In the genomic region with DNA sequence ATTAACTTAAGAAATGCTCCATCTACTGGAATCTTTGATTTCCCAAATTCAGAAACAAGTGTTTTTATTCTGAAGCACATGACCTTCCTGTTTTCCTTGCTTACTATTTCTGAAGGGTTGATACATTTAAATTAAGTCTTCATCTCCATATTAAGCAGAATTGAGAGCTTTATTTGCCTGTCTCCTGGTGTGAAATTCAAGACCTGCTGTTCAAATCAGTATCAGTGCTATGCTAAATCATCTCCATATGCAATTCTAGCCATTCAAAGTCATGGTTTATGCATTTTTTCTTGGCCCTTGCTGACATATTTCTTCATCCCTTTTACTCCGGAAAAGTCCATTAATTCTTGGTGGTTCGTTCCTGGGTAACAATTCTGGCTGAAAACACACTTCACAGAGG, we compare ENCODE assay signal across 26 cellular contexts.
"Had no signal": no experiment of that assay in that cellular context is flagged by ENCODE, and none has a peak within 500 bp of the region (broad histone marks: within the 10 kb centered on the region; RNA-seq: fewer than 3 reads in every experiment).

No MANE protein-coding gene starts in this region.

- H3K27me3 ChIP-seq: brain microvascular endothelial cell, esophagus squamous epithelium had no signal

- H3K27ac Mint-ChIP-seq: activated CD4-positive, alpha-beta memory T cell treated with anti-CD3 and anti-CD28 coated beads for 36 hours; activated CD4-positive, alpha-beta T cell treated with anti-CD3 and anti-CD28 coated beads for 36 hours; activated CD4-positive, alpha-beta T cell treated with anti-CD3 and anti-CD28 coated beads, Interleukin-2, amount 10 ng/mL, durations not matched to agents 24 days and 14 days; activated CD8-positive, alpha-beta memory T cell treated with anti-CD3 and anti-CD28 coated beads, Interleukin-2, amount 10 ng/mL, durations not matched to agents 7 days and 5 days; activated CD8-positive, alpha-beta T cell treated with anti-CD3 and anti-CD28 coated beads, Interleukin-2, amount 10 ng/mL, durations not matched to agents 7 days and 5 days; activated naive CD4-positive, alpha-beta T cell treated with anti-CD3 and anti-CD28 coated beads, Interleukin-2, amount 10 ng/mL, durations not matched to agents 7 days and 5 days; activated naive CD4-positive, alpha-beta T cell treated with anti-CD3 and anti-CD28 coated beads, Interleukin-2, amount 50 U/mL, for 72 hours; activated naive CD8-positive, alpha-beta T cell treated with anti-CD3 and anti-CD28 coated beads, Interleukin-2, amount 10 ng/mL, durations not matched to agents 7 days and 5 days; activated T-helper 1 cell treated with anti-CD3 and anti-CD28 coated beads, Interleukin-12 subunit alpha, Interleukin-12 subunit beta, Interleukin-2, Interleukin-4 antibody, amounts not matched to agents 30 ng/mL and 10 ng/mL and 1 ng/mL, durations not matched to agents 14 hours and 24 hours and 36 hours; dendritic cell treated with granulocyte-macrophage colony-stimulating factor and Interleukin-4, amounts not matched to agents 40 ng/mL and 50 ng/mL, for 4 days had no signal

- H3K9me3 ChIP-seq: esophagus squamous epithelium had no signal

- H3K27me3 Mint-ChIP-seq: activated CD4-positive, alpha-beta memory T cell treated with anti-CD3 and anti-CD28 coated beads for 36 hours; activated CD4-positive, alpha-beta T cell treated with anti-CD3 and anti-CD28 coated beads, Interleukin-2, amount 10 ng/mL, durations not matched to agents 24 days and 14 days; activated CD8-positive, alpha-beta memory T cell treated with anti-CD3 and anti-CD28 coated beads, Interleukin-2, amount 10 ng/mL, durations not matched to agents 7 days and 5 days; activated naive CD4-positive, alpha-beta T cell treated with anti-CD3 and anti-CD28 coated beads, Interleukin-2, amount 10 ng/mL, durations not matched to agents 7 days and 5 days; dendritic cell treated with granulocyte-macrophage colony-stimulating factor and Interleukin-4, amounts not matched to agents 40 ng/mL and 50 ng/mL, for 4 days had no signal

- H3K4me3 ChIP-seq: coronary artery, esophagus squamous epithelium had no signal

- H3K36me3 Mint-ChIP-seq: activated CD4-positive, alpha-beta memory T cell treated with anti-CD3 and anti-CD28 coated beads for 36 hours; activated naive CD4-positive, alpha-beta T cell treated with anti-CD3 and anti-CD28 coated beads, Interleukin-2, amount 10 ng/mL, durations not matched to agents 7 days and 5 days; activated naive CD4-positive, alpha-beta T cell treated with anti-CD3 and anti-CD28 coated beads, Interleukin-2, amount 50 U/mL, for 72 hours had no signal

- H3K4me3 Mint-ChIP-seq: activated CD4-positive, alpha-beta memory T cell treated with anti-CD3 and anti-CD28 coated beads for 36 hours; activated CD4-positive, alpha-beta T cell treated with anti-CD3 and anti-CD28 coated beads for 36 hours; activated CD4-positive, alpha-beta T cell treated with anti-CD3 and anti-CD28 coated beads, Interleukin-2, amount 10 ng/mL, durations not matched to agents 24 days and 14 days; activated CD8-positive, alpha-beta memory T cell treated with anti-CD3 and anti-CD28 coated beads, Interleukin-2, amount 10 ng/mL, durations not matched to agents 7 days and 5 days; activated CD8-positive, alpha-beta T cell treated with anti-CD3 and anti-CD28 coated beads, Interleukin-2, amount 10 ng/mL, durations not matched to agents 7 days and 5 days; activated naive CD4-positive, alpha-beta T cell treated with anti-CD3 and anti-CD28 coated beads, Interleukin-2, amount 10 ng/mL, durations not matched to agents 7 days and 5 days; activated naive CD8-positive, alpha-beta T cell treated with anti-CD3 and anti-CD28 coated beads, Interleukin-2, amount 10 ng/mL, durations not matched to agents 7 days and 5 days; activated T-helper 1 cell treated with anti-CD3 and anti-CD28 coated beads, Interleukin-12 subunit alpha, Interleukin-12 subunit beta, Interleukin-2, Interleukin-4 antibody, amounts not matched to agents 30 ng/mL and 10 ng/mL and 1 ng/mL, durations not matched to agents 14 hours and 24 hours and 36 hours; central memory CD8-positive, alpha-beta T cell; dendritic cell treated with granulocyte-macrophage colony-stimulating factor and Interleukin-4, amounts not matched to agents 40 ng/mL and 50 ng/mL, for 4 days had no signal

- H3K36me3 ChIP-seq: brain microvascular endothelial cell, esophagus squamous epithelium had no signal

- H3K9me3 Mint-ChIP-seq: activated CD4-positive, alpha-beta memory T cell treated with anti-CD3 and anti-CD28 coated beads for 36 hours; activated CD4-positive, alpha-beta T cell treated with anti-CD3 and anti-CD28 coated beads, Interleukin-2, amount 10 ng/mL, durations not matched to agents 24 days and 14 days; activated naive CD4-positive, alpha-beta T cell treated with anti-CD3 and anti-CD28 coated beads, Interleukin-2, amount 10 ng/mL, durations not matched to agents 7 days and 5 days; activated naive CD4-positive, alpha-beta T cell treated with anti-CD3 and anti-CD28 coated beads, Interleukin-2, amount 50 U/mL, for 72 hours; activated naive CD8-positive, alpha-beta T cell treated with anti-CD3 and anti-CD28 coated beads, Interleukin-2, amount 10 ng/mL, durations not matched to agents 7 days and 5 days; activated T-helper 1 cell treated with anti-CD3 and anti-CD28 coated beads, Interleukin-12 subunit alpha, Interleukin-12 subunit beta, Interleukin-2, Interleukin-4 antibody, amounts not matched to agents 30 ng/mL and 10 ng/mL and 1 ng/mL, durations not matched to agents 14 hours and 24 hours and 36 hours; central memory CD8-positive, alpha-beta T cell; dendritic cell treated with granulocyte-macrophage colony-stimulating factor and Interleukin-4, amounts not matched to agents 40 ng/mL and 50 ng/mL, for 4 days had no signal

- H3K4me1 ChIP-seq: esophagus squamous epithelium had no signal

- DNase-seq: activated CD4-positive, alpha-beta memory T cell treated with anti-CD3 and anti-CD28 coated beads for 36 hours; activated CD4-positive, alpha-beta T cell treated with anti-CD3 and anti-CD28 coated beads for 36 hours; activated CD4-positive, alpha-beta T cell treated with anti-CD3 and anti-CD28 coated beads, Interleukin-2, amount 10 ng/mL, durations not matched to agents 24 days and 14 days; activated CD4-positive, CD25-positive, alpha-beta regulatory T cell; activated CD4-positive, CD25-positive, alpha-beta regulatory T cell treated with anti-CD3 and anti-CD28 coated beads, Interleukin-2, amount 50 U/mL, for 72 hours; activated CD8-positive, alpha-beta memory T cell treated with anti-CD3 and anti-CD28 coated beads, Interleukin-2, amount 10 ng/mL, durations not matched to agents 7 days and 5 days; activated CD8-positive, alpha-beta memory T cell treated with anti-CD3 and anti-CD28 coated beads, Interleukin-2, amount 50 U/mL, for 4 hours; activated CD8-positive, alpha-beta T cell treated with anti-CD3 and anti-CD28 coated beads, Interleukin-2, amount 10 ng/mL, durations not matched to agents 7 days and 5 days; activated gamma-delta T cell; activated naive CD4-positive, alpha-beta T cell; activated naive CD4-positive, alpha-beta T cell treated with anti-CD3 and anti-CD28 coated beads, Interleukin-2, amount 10 ng/mL, durations not matched to agents 7 days and 5 days; activated naive CD8-positive, alpha-beta T cell treated with anti-CD3 and anti-CD28 coated beads, Interleukin-2, amount 10 ng/mL, durations not matched to agents 7 days and 5 days; activated T-cell treated with anti-CD3 and anti-CD28 coated beads, Interleukin-2, amount 50 U/mL, for 1 hour; activated T-cell treated with anti-CD3 and anti-CD28 coated beads, Interleukin-2, amount 50 U/mL, for 48 hours; amniotic stem cell; anterior cingulate cortex; brain microvascular endothelial cell; effector CD8-positive, alpha-beta T cell; esophagus squamous epithelium; head of caudate nucleus; T-helper 2 cell had no signal

- H3K4me1 Mint-ChIP-seq: activated CD4-positive, alpha-beta T cell treated with anti-CD3 and anti-CD28 coated beads for 36 hours; activated CD4-positive, alpha-beta T cell treated with anti-CD3 and anti-CD28 coated beads, Interleukin-2, amount 10 ng/mL, durations not matched to agents 24 days and 14 days; activated CD8-positive, alpha-beta memory T cell treated with anti-CD3 and anti-CD28 coated beads, Interleukin-2, amount 10 ng/mL, durations not matched to agents 7 days and 5 days; activated naive CD4-positive, alpha-beta T cell treated with anti-CD3 and anti-CD28 coated beads, Interleukin-2, amount 10 ng/mL, durations not matched to agents 7 days and 5 days; activated naive CD8-positive, alpha-beta T cell treated with anti-CD3 and anti-CD28 coated beads, Interleukin-2, amount 10 ng/mL, durations not matched to agents 7 days and 5 days; central memory CD8-positive, alpha-beta T cell had no signal
